Comparison of ENCODE assay signal across 9 cellular contexts in genomic region chr16:72876221-72876620, GRCh38.
DNase-seq lines count a peak whose midpoint lies in the region; ATAC-seq lines count a peak whose summit lies in the region.
"Had no signal": no experiment of that assay in that cellular context is flagged by ENCODE, and none has a peak within 500 bp of the region (broad histone marks: within the 10 kb centered on the region; RNA-seq: fewer than 3 reads in every experiment).

No MANE protein-coding gene starts in this region.

- H3K9me3 Mint-ChIP-seq in immature natural killer cell, result no peaks in the 10 kb centered on the region
- H3K9me3 Mint-ChIP-seq in activated T-helper 1 cell treated with anti-CD3 and anti-CD28 coated beads, Interleukin-12 subunit alpha, Interleukin-12 subunit beta, Interleukin-2, Interleukin-4 antibody, amounts not matched to agents 30 ng/mL and 10 ng/mL and 1 ng/mL, durations not matched to agents 14 hours and 24 hours and 36 hours, result no peaks in the 10 kb centered on the region
- H3K9me3 Mint-ChIP-seq: activated B cell treated with CpG ODN at 0.5 μM for 24 hours had no signal

- H3K4me3 Mint-ChIP-seq in immature natural killer cell, result peak overlapping the region in 4 of 5 donors; percentile 42 to 63 (median 58)
- no peak overlapping the region for H3K4me3 Mint-ChIP-seq in activated T-helper 1 cell treated with anti-CD3 and anti-CD28 coated beads, Interleukin-12 subunit alpha, Interleukin-12 subunit beta, Interleukin-2, Interleukin-4 antibody, amounts not matched to agents 30 ng/mL and 10 ng/mL and 1 ng/mL, durations not matched to agents 14 hours and 24 hours and 36 hours
- H3K4me3 Mint-ChIP-seq: activated B cell treated with CpG ODN at 0.5 μM for 24 hours had no signal

- ATAC-seq in GM19395 (IDR thresholded peaks at IDR 0.05; ENCODE audit: unreplicated experiment), result peak; percentile 70
- no peak for ATAC-seq in HG03457 (IDR thresholded peaks at IDR 0.05; ENCODE audit: unreplicated experiment)

- intact Hi-C loops in activated T-helper 1 cell treated with anti-CD3 and anti-CD28 coated beads, Interleukin-12 subunit alpha, Interleukin-12 subunit beta, Interleukin-2, Interleukin-4 antibody, amounts not matched to agents 30 ng/mL and 10 ng/mL and 1 ng/mL, durations not matched to agents 14 hours and 24 hours and 36 hours (cut with micrococcal nuclease), result no loop called here

- no peaks in the 10 kb centered on the region for H3K27me3 Mint-ChIP-seq in immature natural killer cell (ENCODE audit: low read depth in 3 of 3)
- H3K27me3 Mint-ChIP-seq in activated T-helper 1 cell treated with anti-CD3 and anti-CD28 coated beads, Interleukin-12 subunit alpha, Interleukin-12 subunit beta, Interleukin-2, Interleukin-4 antibody, amounts not matched to agents 30 ng/mL and 10 ng/mL and 1 ng/mL, durations not matched to agents 14 hours and 24 hours and 36 hours (ENCODE audit: insufficient read depth), result peaks cover 2% of the 10 kb centered on the region
- H3K27me3 Mint-ChIP-seq: activated B cell treated with CpG ODN at 0.5 μM for 24 hours had no signal

- peaks cover 25 to 27% of the 10 kb centered on the region in 2 donors for H3K4me1 Mint-ChIP-seq in immature natural killer cell
- H3K4me1 Mint-ChIP-seq in activated T-helper 1 cell treated with anti-CD3 and anti-CD28 coated beads, Interleukin-12 subunit alpha, Interleukin-12 subunit beta, Interleukin-2, Interleukin-4 antibody, amounts not matched to agents 30 ng/mL and 10 ng/mL and 1 ng/mL, durations not matched to agents 14 hours and 24 hours and 36 hours (ENCODE audit: low read depth), result peaks cover 28% of the 10 kb centered on the region

- H3K27ac Mint-ChIP-seq in immature natural killer cell, result peak overlapping the region in 4 of 6 donors; percentile 2 to 46 (median 17)
- no peak overlapping the region for H3K27ac Mint-ChIP-seq in activated T-helper 1 cell treated with anti-CD3 and anti-CD28 coated beads, Interleukin-12 subunit alpha, Interleukin-12 subunit beta, Interleukin-2, Interleukin-4 antibody, amounts not matched to agents 30 ng/mL and 10 ng/mL and 1 ng/mL, durations not matched to agents 14 hours and 24 hours and 36 hours
- H3K27ac Mint-ChIP-seq: activated B cell treated with CpG ODN at 0.5 μM for 24 hours had no signal

- H3K36me3 Mint-ChIP-seq in immature natural killer cell, result no peaks in the 10 kb centered on the region
- H3K36me3 Mint-ChIP-seq in activated T-helper 1 cell treated with anti-CD3 and anti-CD28 coated beads, Interleukin-12 subunit alpha, Interleukin-12 subunit beta, Interleukin-2, Interleukin-4 antibody, amounts not matched to agents 30 ng/mL and 10 ng/mL and 1 ng/mL, durations not matched to agents 14 hours and 24 hours and 36 hours (ENCODE audit: low read depth), result no peaks in the 10 kb centered on the region

- DNase-seq in A172 (ENCODE audit: low spot score), result peak; percentile 90
- peak; percentile 83 for DNase-seq in UCSD-AML1 (lab: John Stamatoyannopoulos, UW; ENCODE audit: unreplicated experiment)
- peak; percentile 17 to 35 (median 32) for DNase-seq in immature natural killer cell
- DNase-seq in central memory CD4-positive, alpha-beta T cell, result no peak
- DNase-seq in activated T-helper 1 cell treated with anti-CD3 and anti-CD28 coated beads, Interleukin-12 subunit alpha, Interleukin-12 subunit beta, Interleukin-2, Interleukin-4 antibody, amounts not matched to agents 30 ng/mL and 10 ng/mL and 1 ng/mL, durations not matched to agents 14 hours and 24 hours and 36 hours (ENCODE audit: low spot score), result no peak
- no peak for DNase-seq in T1000 (lab: John Stamatoyannopoulos, UW)
- DNase-seq: activated B cell treated with CpG ODN at 0.5 μM for 24 hours had no signal

Comparison
In these comparisons a context has a peak if more than half of its experiments do, and no peak if none do; other contexts are left out.
1. DNase-seq: peak in A172 (single experiment), UCSD-AML1 (single experiment) and immature natural killer cell (3 of 3); none in central memory CD4-positive, alpha-beta T cell (single experiment), activated T-helper 1 cell treated with anti-CD3 and anti-CD28 coated beads, Interleukin-12 subunit alpha, Interleukin-12 subunit beta, Interleukin-2, Interleukin-4 antibody, amounts not matched to agents 30 ng/mL and 10 ng/mL and 1 ng/mL, durations not matched to agents 14 hours and 24 hours and 36 hours (single experiment) and T1000 (single experiment).